19 cellular contexts compared by ENCODE assay signal in the genomic region with DNA sequence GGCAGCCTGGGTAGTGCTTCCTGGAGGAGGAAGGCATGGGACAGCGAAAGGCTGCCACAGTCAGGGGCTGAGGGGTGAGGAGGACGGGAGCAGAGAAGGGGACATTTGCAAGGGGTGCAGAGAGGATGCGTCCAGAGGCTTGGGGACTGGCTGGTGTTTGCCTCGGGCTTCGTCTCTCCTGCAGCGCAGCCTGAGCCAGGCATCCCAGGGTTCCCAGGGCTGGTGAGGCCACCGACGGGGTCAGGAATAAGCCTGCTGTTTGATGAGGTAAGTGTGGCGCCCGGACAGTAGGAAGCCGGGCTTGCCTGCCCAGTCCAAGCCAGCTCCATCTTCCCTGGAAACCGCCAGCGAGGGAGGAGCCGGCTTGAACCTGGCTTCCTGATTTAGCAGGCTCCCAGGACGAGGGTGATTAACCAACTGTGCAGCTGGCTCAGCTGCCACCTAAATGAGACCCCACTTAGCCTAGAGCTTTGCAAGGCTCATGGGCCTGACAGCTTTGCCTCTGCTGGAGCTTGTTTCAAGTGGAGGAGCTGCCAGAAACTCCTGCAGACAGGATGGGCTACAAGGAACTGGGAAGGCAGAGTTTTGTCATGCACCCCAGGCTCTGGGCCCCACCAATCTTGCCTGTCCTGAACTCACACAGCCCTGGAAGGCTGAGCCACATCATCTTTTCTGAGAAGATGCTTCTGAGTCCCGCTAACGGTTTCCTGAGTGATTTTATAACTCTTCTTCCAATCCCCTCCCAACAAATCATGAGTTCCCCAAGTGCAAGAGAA. TPM values are rescaled to one million over a fixed set of nuclear protein-coding genes. Genes with fewer than 3 reads are reported as not detected.
A peak's percentile ranks its signal among the peaks of the same experiment; 100 is the strongest.
DNase-seq lines count a peak whose midpoint lies in the region; ATAC-seq and TF ChIP-seq lines count a peak whose summit lies in the region.
"Had no signal": no experiment of that assay in that cellular context is flagged by ENCODE, and none has a peak within 500 bp of the region (broad histone marks: within the 10 kb centered on the region; RNA-seq: fewer than 3 reads in every experiment).

No MANE protein-coding gene starts in this region.

- H3K9me3 ChIP-seq in esophagus muscularis mucosa = no peaks in the 10 kb centered on the region
- H3K9me3 ChIP-seq: uterus had no signal

- no peak for TF ChIP-seq EP300 in esophagus muscularis mucosa (IDR thresholded peaks at IDR 0.05)

- no peak overlapping the region for H3K27ac Mint-ChIP-seq in osteocyte (ENCODE audit: unreplicated experiment)
- H3K27ac Mint-ChIP-seq: mesothelial cell of epicardium had no signal

- no peak for TF ChIP-seq CTCF in esophagus muscularis mucosa (IDR thresholded peaks at IDR 0.05)
- no peak for TF ChIP-seq CTCF in osteocyte (IDR thresholded peaks at IDR 0.05)

- H3K27me3 ChIP-seq in esophagus muscularis mucosa (no peaks in the 10 kb centered on the region), rectal smooth muscle tissue (ENCODE audit: control insufficient read depth, insufficient read depth, low read length) (no peaks in the 10 kb centered on the region)
- H3K27me3 ChIP-seq: uterus had no signal

- no peak overlapping the region for H3K9ac ChIP-seq in rectal smooth muscle tissue (ENCODE audit: low read length)

- no peaks in the 10 kb centered on the region for H3K9me3 Mint-ChIP-seq in osteocyte (ENCODE audit: unreplicated experiment)
- H3K9me3 Mint-ChIP-seq: mesothelial cell of epicardium had no signal

- ATAC-seq in HG03280 (IDR thresholded peaks at IDR 0.05; ENCODE audit: unreplicated experiment) (no peak), esophagus mucosa (no peak)

- intact Hi-C loops in esophagus muscularis mucosa (cut with DNase I) = no loop called here

- peaks cover 20% of the 10 kb centered on the region for H3K4me1 Mint-ChIP-seq in osteocyte (ENCODE audit: unreplicated experiment)
- H3K4me1 Mint-ChIP-seq: mesothelial cell of epicardium had no signal

- no peaks in the 10 kb centered on the region for H3K27me3 Mint-ChIP-seq in osteocyte (ENCODE audit: unreplicated experiment)

- H3K27ac ChIP-seq in esophagus muscularis mucosa (replicated peaks in 1 of 4) (peak overlapping the region; percentile 52 to 80 (median 73)), rectal smooth muscle tissue (ENCODE audit: low read depth, low read length) (peak overlapping the region; percentile 18)
- H3K27ac ChIP-seq: HL-60, VCaP had no signal

- no peak overlapping the region for H3K4me3 ChIP-seq in esophagus muscularis mucosa
- no peak overlapping the region for H3K4me3 ChIP-seq in rectal smooth muscle tissue (ENCODE audit: low read length)
- H3K4me3 ChIP-seq: uterus had no signal

- no peak overlapping the region for H3K4me3 Mint-ChIP-seq in osteocyte (ENCODE audit: unreplicated experiment)
- H3K4me3 Mint-ChIP-seq: mesothelial cell of epicardium had no signal

- peaks cover 0 to 51% (median 44%) of the 10 kb centered on the region in 4 donors for H3K4me1 ChIP-seq in esophagus muscularis mucosa
- peaks cover 8% of the 10 kb centered on the region for H3K4me1 ChIP-seq in rectal smooth muscle tissue (ENCODE audit: control insufficient read depth, insufficient read depth, low read length)
- H3K4me1 ChIP-seq: uterus had no signal

- TF ChIP-seq POLR2A in esophagus muscularis mucosa (IDR thresholded peaks at IDR 0.05; ENCODE audit: low read depth) = no peak

- DNase-seq in Daoy (ENCODE audit: low read depth) = peak; percentile 51
- peak; percentile 68 for DNase-seq in NCI-H446 treated with DMSO at 0.1 percent for 48 hours (lab: John Stamatoyannopoulos, UW)
- DNase-seq in esophagus muscularis mucosa (ENCODE audit: extremely low spot score) = no peak
- no peak for DNase-seq in osteocyte (ENCODE audit: extremely low spot score, unreplicated experiment)
- DNase-seq in 8988T = no peak
- DNase-seq: anterior cingulate cortex; KG1; NCI-H1105 treated with DMSO at 0.1 percent for 48 hours; NCI-H510A treated with DMSO at 0.1 percent for 48 hours; stimulated activated CD4-positive, alpha-beta T cell treated with anti-CD3 and anti-CD28 coated beads, Interleukin-12 subunit alpha, Interleukin-12 subunit beta, amount 100 ng/mL, for 4 hours; stimulated activated naive CD4-positive, alpha-beta T cell; SW 1271; uterus had no signal

- peaks cover 0 to 4% (median 0%) of the 10 kb centered on the region in 4 donors for H3K36me3 ChIP-seq in esophagus muscularis mucosa
- H3K36me3 ChIP-seq in rectal smooth muscle tissue (ENCODE audit: control insufficient read depth, insufficient read depth, low read length) = no peaks in the 10 kb centered on the region
- H3K36me3 ChIP-seq: uterus had no signal

- no peaks in the 10 kb centered on the region for H3K36me3 Mint-ChIP-seq in osteocyte (ENCODE audit: unreplicated experiment)
- H3K36me3 Mint-ChIP-seq: mesothelial cell of epicardium had no signal

- 85% methylated on average over 17 of the region's 17 CpGs for WGBS in esophagus muscularis mucosa

RNA-seq across cellular contexts. Expression of a gene that starts 47.6 kb away (rescaled TPM):
- total RNA-seq in Daoy (2014; rRNA removed; shearing (Covaris generic)) = 0.33 and 0.51 TPM in 2 replicates
- total RNA-seq in esophagus muscularis mucosa (10 to 100 TPM; 46.5 to 93.2 (median 68.9) TPM), osteocyte (0.78 and 0.94 TPM in 2 replicates), esophagus mucosa (20.1 TPM)

Comparison
In these comparisons a context has a peak if more than half of its experiments do, and no peak if none do; other contexts are left out.
1. DNase-seq: peak in Daoy (single experiment) and NCI-H446 treated with DMSO at 0.1 percent for 48 hours (single experiment); none in esophagus muscularis mucosa (single experiment), osteocyte (single experiment) and 8988T (single experiment).
2. RNA of a gene that starts 47.6 kb away (total RNA-seq): 46.5 to 93.2 TPM in esophagus muscularis mucosa and 20.1 TPM in esophagus mucosa (single experiment); 0.78 to 0.94 TPM in osteocyte and 0.33 to 0.51 TPM in Daoy; every median in the first group is over 10 times any median in the second.